In genomic region chr14:70947739-70948138, GRCh38 we compare ENCODE assay signal across 16 cellular contexts. TPM values are rescaled to one million over a fixed set of nuclear protein-coding genes. Genes with fewer than 3 reads are reported as not detected.
A peak's percentile ranks its signal among the peaks of the same experiment; 100 is the strongest.
DNase-seq lines count a peak whose midpoint lies in the region; TF ChIP-seq lines count a peak whose summit lies in the region.
"Had no signal": no experiment of that assay in that cellular context is flagged by ENCODE, and none has a peak within 500 bp of the region (broad histone marks: within the 10 kb centered on the region; RNA-seq: fewer than 3 reads in every experiment).

No MANE protein-coding gene starts in this region.

- POLR2A ChIA-PET in CD4-positive, alpha-beta memory T cell (lab: Charles Lee; ENCODE audit: partially characterized antibody), result interaction anchor here (4.3 kb wide), 1 partner anchor 39 kb away, joined by 46 read pairs; the partner anchor contains the start of gene PCNX1

- H3K9me3 ChIP-seq in CD4-positive, alpha-beta memory T cell (ENCODE audit: control insufficient read depth in 1 of 2, low read length in 2 of 2), result peaks cover 3 to 13% of the 10 kb centered on the region in 2 donors
- peaks cover 0 to 7% of the 10 kb centered on the region in 2 donors for H3K9me3 ChIP-seq in uterus

- H3K27ac Mint-ChIP-seq in CD4-positive, alpha-beta memory T cell, result peak overlapping the region in 4 of 7 donors; percentile 59 to 66 (median 60)

- H3K36me3 ChIP-seq in CD4-positive, alpha-beta memory T cell (ENCODE audit: insufficient read depth, low read length), result peaks cover 15% of the 10 kb centered on the region
- no peaks in the 10 kb centered on the region for H3K36me3 ChIP-seq in uterus

- H3K4me3 Mint-ChIP-seq in CD4-positive, alpha-beta memory T cell, result no peak overlapping the region
- H3K4me3 Mint-ChIP-seq: CD8-positive, alpha-beta memory T cell had no signal

- CTCF ChIA-PET in CD4-positive, alpha-beta memory T cell (lab: Charles Lee; ENCODE audit: partially characterized antibody), result interaction anchor here (1.0 to 2.8 kb wide), 3 partner anchors 25 to 129 kb away, joined by 3 to 12 read pairs (median 7); partner anchors contain the start of gene PCNX1

- H3K27ac ChIP-seq in CD4-positive, alpha-beta memory T cell (ENCODE audit: low read depth, low read length), result no peak overlapping the region
- H3K27ac ChIP-seq in uterus, result no peak overlapping the region
- H3K27ac ChIP-seq: HL-60, PC-9, SJCRH30 had no signal

- no peaks in the 10 kb centered on the region for H3K27me3 ChIP-seq in CD4-positive, alpha-beta memory T cell (ENCODE audit: insufficient read depth, low read length)
- no peaks in the 10 kb centered on the region for H3K27me3 ChIP-seq in uterus
- H3K27me3 ChIP-seq: SJCRH30 had no signal

- no peak for TF ChIP-seq CTCF in uterus (IDR thresholded peaks at IDR 0.05)

- no peaks in the 10 kb centered on the region for H3K27me3 Mint-ChIP-seq in CD4-positive, alpha-beta memory T cell
- H3K27me3 Mint-ChIP-seq: CD8-positive, alpha-beta memory T cell had no signal

- TF ChIP-seq POLR2A in uterus (IDR thresholded peaks at IDR 0.05), result no peak

- peaks cover 18% of the 10 kb centered on the region for H3K4me1 ChIP-seq in CD4-positive, alpha-beta memory T cell (ENCODE audit: insufficient read depth, low read length)
- H3K4me1 ChIP-seq in uterus, result no peaks in the 10 kb centered on the region
- H3K4me1 ChIP-seq: SJCRH30 had no signal

- H3K9me3 Mint-ChIP-seq in CD4-positive, alpha-beta memory T cell, result peaks cover 5 to 48% (median 34%) of the 10 kb centered on the region in 8 donors

- intact Hi-C loops in CD4-positive, alpha-beta memory T cell (cut with micrococcal nuclease), result loop anchor here (2.0 kb wide), 1 partner anchor 13 kb away; no protein-coding TSS in a partner anchor
- intact Hi-C loops in posterior cingulate gyrus (cut with DNase I) (no loop called here), uterus (cut with DNase I; ENCODE audit: low total_unique reads) (no loop called here)

- H3K36me3 Mint-ChIP-seq in CD4-positive, alpha-beta memory T cell, result peaks cover 63 to 72% of the 10 kb centered on the region in 2 donors

- no peak for DNase-seq in CD4-positive, alpha-beta memory T cell
- DNase-seq in ELF-1 (ENCODE audit: low read depth, low spot score) (peak; percentile 55), NCI-H69 (lab: John Stamatoyannopoulos, UW) (peak; percentile 15), left kidney (ENCODE audit: low read depth, low spot score) (peak; percentile 12), GF-D8 (lab: John Stamatoyannopoulos, UW) (no peak), posterior cingulate gyrus (no peak), uterus (no peak)
- DNase-seq: CD8-positive, alpha-beta memory T cell; KG1; NCI-H1436; NCI-H2029; NCI-H2171 treated with DMSO at 0.1 percent for 48 hours; NCI-H774; PC-9 had no signal

- H3K4me3 ChIP-seq in CD4-positive, alpha-beta memory T cell (ENCODE audit: low read length in 2 of 2), result no peak overlapping the region
- no peak overlapping the region for H3K4me3 ChIP-seq in uterus
- H3K4me3 ChIP-seq: PC-9, SJCRH30 had no signal

- peaks cover 26 to 50% (median 38%) of the 10 kb centered on the region in 4 donors for H3K4me1 Mint-ChIP-seq in CD4-positive, alpha-beta memory T cell

RNA-seq across cellular contexts. Expression of gene PCNX1, which starts 40.5 kb away (rescaled TPM):
- 100 to 1,000 TPM; 115 to 128 TPM for total RNA-seq in CD4-positive, alpha-beta memory T cell
- 10 to 100 TPM; 10.7 to 21.8 TPM for polyA plus RNA-seq in CD4-positive, alpha-beta memory T cell
- total RNA-seq in uterus, result 100 to 1,000 TPM in 2 of 4 donors, 10 to 100 TPM in 2; 34.6 to 112 (median 90.3) TPM

Comparison
In these comparisons a context has a peak if more than half of its experiments do, and no peak if none do; other contexts are left out.
1. DNase-seq: peak in ELF-1 (single experiment), NCI-H69 (single experiment) and left kidney (single experiment); none in CD4-positive, alpha-beta memory T cell (0 of 5), GF-D8 (single experiment), posterior cingulate gyrus (0 of 10) and uterus (0 of 2).